In the genomic region with DNA sequence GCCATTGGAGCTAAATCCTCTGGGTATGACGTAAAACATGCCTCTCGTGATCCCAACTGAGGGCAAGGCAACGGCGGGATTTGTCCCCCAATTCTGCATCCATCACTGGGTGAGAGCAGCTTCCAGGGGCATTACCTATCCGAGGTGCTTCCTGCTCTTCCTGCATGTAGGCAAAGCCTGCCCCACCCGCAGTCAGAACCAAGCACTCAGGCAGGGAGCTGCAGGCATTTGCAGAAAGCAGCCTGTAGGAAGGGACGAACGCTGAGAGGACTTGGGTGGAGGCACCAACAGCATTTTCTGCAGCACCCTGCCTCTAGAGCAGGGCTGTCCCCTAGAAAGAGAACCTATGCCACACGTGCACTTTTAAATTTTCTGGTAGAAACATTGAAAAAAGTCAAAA, we compare ENCODE assay signal across 23 cellular contexts. TPM values are rescaled to one million over a fixed set of nuclear protein-coding genes. Genes with fewer than 3 reads are reported as not detected.
DNase-seq lines count a peak whose midpoint lies in the region; ATAC-seq and TF ChIP-seq lines count a peak whose summit lies in the region.
"Had no signal": no experiment of that assay in that cellular context is flagged by ENCODE, and none has a peak within 500 bp of the region (broad histone marks: within the 10 kb centered on the region; RNA-seq: fewer than 3 reads in every experiment).

No MANE protein-coding gene starts in this region.

- H2BK120ac ChIP-seq in H9 (ENCODE audit: low read depth, low read length, poor library complexity, severe bottlenecking), result no peak overlapping the region

- no peak overlapping the region for H4K5ac ChIP-seq in H9 (ENCODE audit: insufficient read length, low read depth, low read length)

- H3K56ac ChIP-seq in H9 (ENCODE audit: insufficient read length, low read depth, low read length), result no peak overlapping the region

- H3K79me2 ChIP-seq in H9 (ENCODE audit: insufficient read depth, low read length), result no peaks in the 10 kb centered on the region

- no peak overlapping the region for H3K4me3 ChIP-seq in endodermal cell (ENCODE audit: low read length)
- H3K4me3 ChIP-seq: BLaER1, SJSA1 had no signal

- no peak overlapping the region for H4K8ac ChIP-seq in H9 (replicated peaks; ENCODE audit: insufficient read length, low read depth, low read length)

- peaks cover 10 to 22% of the 10 kb centered on the region in 2 experiments for H3K4me1 Mint-ChIP-seq in H9
- H3K4me1 Mint-ChIP-seq in endodermal cell, result peaks cover 8% of the 10 kb centered on the region
- peaks cover 10% of the 10 kb centered on the region for H3K4me1 Mint-ChIP-seq in nephron progenitor cell

- no peaks in the 10 kb centered on the region for H3K36me3 Mint-ChIP-seq in H9 (ENCODE audit: insufficient read depth in 1 of 3, low read depth in 3 of 3)
- no peaks in the 10 kb centered on the region for H3K36me3 Mint-ChIP-seq in endodermal cell (ENCODE audit: low read depth)
- H3K36me3 Mint-ChIP-seq in nephron progenitor cell (ENCODE audit: low read depth), result no peaks in the 10 kb centered on the region
- H3K36me3 Mint-ChIP-seq: IgD-negative memory B cell had no signal

- H3T11ph ChIP-seq in H9 (ENCODE audit: low read length), result no peak overlapping the region

- H3K18ac ChIP-seq in H9 (ENCODE audit: insufficient read length, low read depth, low read length), result no peak overlapping the region

- intact Hi-C loops in left colon (cut with DNase I, micrococcal nuclease), result no loop called here

- H3K9me3 ChIP-seq in H9 (ENCODE audit: control insufficient read depth, low read depth, low read length), result no peaks in the 10 kb centered on the region
- no peaks in the 10 kb centered on the region for H3K9me3 ChIP-seq in endodermal cell (ENCODE audit: control insufficient read depth, low read length)
- H3K9me3 ChIP-seq: BLaER1, SJSA1 had no signal

- H3K36me3 ChIP-seq in endodermal cell (ENCODE audit: control insufficient read depth, insufficient read depth, low read length), result no peaks in the 10 kb centered on the region
- H3K36me3 ChIP-seq: BLaER1, SJSA1 had no signal

- H2BK15ac ChIP-seq in H9 (ENCODE audit: low read depth, low read length), result no peak overlapping the region

- H3K27me3 ChIP-seq in H9 (ENCODE audit: insufficient read depth, low read length), result no peaks in the 10 kb centered on the region
- no peaks in the 10 kb centered on the region for H3K27me3 ChIP-seq in endodermal cell (ENCODE audit: control insufficient read depth, insufficient read depth, low read length, poor library complexity, severe bottlenecking)
- H3K27me3 ChIP-seq: BLaER1, SJSA1 had no signal

- H3K27ac Mint-ChIP-seq in H9, result no peak overlapping the region
- H3K27ac Mint-ChIP-seq in endodermal cell, result no peak overlapping the region
- no peak overlapping the region for H3K27ac Mint-ChIP-seq in nephron progenitor cell
- H3K27ac Mint-ChIP-seq: CD4-positive, alpha-beta T cell; IgD-negative memory B cell had no signal

- no peak overlapping the region for H2AK5ac ChIP-seq in H9 (ENCODE audit: insufficient read length, low read length)

- no CpG with 5 or more reads among the region's 9 CpGs for WGBS in H9 (ENCODE audit: extremely low coverage, insufficient read length, low lambda C conversion rate)
- WGBS in endodermal cell (ENCODE audit: insufficient coverage in 1 of 2, insufficient read length in 1 of 2), 2 experiments, result 78 to 84% methylated on average over 9 of the region's 9 CpGs

- no peak overlapping the region for H3K23ac ChIP-seq in H9 (ENCODE audit: insufficient read length, low read depth, low read length)

- H3K4me3 Mint-ChIP-seq in H9, result no peak overlapping the region
- H3K4me3 Mint-ChIP-seq in endodermal cell, result no peak overlapping the region
- H3K4me3 Mint-ChIP-seq in nephron progenitor cell, result no peak overlapping the region
- H3K4me3 Mint-ChIP-seq: CD4-positive, alpha-beta T cell; IgD-negative memory B cell had no signal

- no peak overlapping the region for H3K4ac ChIP-seq in H9 (ENCODE audit: low read depth, low read length)

- H3K4me2 ChIP-seq in H9 (ENCODE audit: insufficient read depth, insufficient read length, low read length), result no peak overlapping the region
- H3K4me2 ChIP-seq: BLaER1 had no signal

- H2AFZ ChIP-seq in H9 (ENCODE audit: low read length), result no peak overlapping the region

- TF ChIP-seq CTCF in H9 (conservative IDR thresholded peaks at IDR 0.05) (no peak), endodermal cell (conservative IDR thresholded peaks at IDR 0.05) (no peak), nephron progenitor cell (IDR thresholded peaks at IDR 0.05) (no peak)

- H4K91ac ChIP-seq in H9 (ENCODE audit: insufficient read length, low read depth, low read length), result no peak overlapping the region

- H3K4me1 ChIP-seq in H9 (ENCODE audit: insufficient read depth, low read length) (no peaks in the 10 kb centered on the region), endodermal cell (ENCODE audit: control insufficient read depth, insufficient read depth, low read length) (no peaks in the 10 kb centered on the region)
- H3K4me1 ChIP-seq: SJSA1 had no signal

- no peaks in the 10 kb centered on the region for H3K79me1 ChIP-seq in H9 (ENCODE audit: insufficient read depth, low read depth, low read length, poor library complexity, severe bottlenecking)

- H2BK12ac ChIP-seq in H9 (ENCODE audit: insufficient read length, low read depth, low read length), result no peak overlapping the region

- ATAC-seq in left colon, result peak; percentile 84
- ATAC-seq in HG03521 (IDR thresholded peaks at IDR 0.05; ENCODE audit: unreplicated experiment), result no peak
- no peak for ATAC-seq in HG02798 (IDR thresholded peaks at IDR 0.05; ENCODE audit: poor library complexity, unreplicated experiment)

- H3K23me2 ChIP-seq in H9 (ENCODE audit: insufficient read length, low read depth, low read length, poor library complexity, severe bottlenecking), result no peaks in the 10 kb centered on the region

- no peak overlapping the region for H2BK20ac ChIP-seq in H9 (ENCODE audit: low read depth, low read length, poor library complexity, severe bottlenecking)

- H3K27ac ChIP-seq in H9 (ENCODE audit: insufficient read length, low read depth, low read length) (no peak overlapping the region), endodermal cell (ENCODE audit: low read depth, low read length) (no peak overlapping the region)
- H3K27ac ChIP-seq: BLaER1, SJSA1 had no signal

- no peak overlapping the region for H3K9ac ChIP-seq in H9 (ENCODE audit: extremely low read depth, insufficient read length, low read length)
- H3K9ac ChIP-seq in endodermal cell (ENCODE audit: extremely low read depth, low read length, poor library complexity, severe bottlenecking), result no peak overlapping the region
- H3K9ac ChIP-seq: BLaER1 had no signal

- H3K9me3 Mint-ChIP-seq in H9 (no peaks in the 10 kb centered on the region), endodermal cell (no peaks in the 10 kb centered on the region), nephron progenitor cell (no peaks in the 10 kb centered on the region)
- H3K9me3 Mint-ChIP-seq: CD4-positive, alpha-beta T cell; IgD-negative memory B cell had no signal

- no peak overlapping the region; the same call in 1 of the 2 replicates for H3K14ac ChIP-seq in H9 (ENCODE audit: insufficient read depth, low read length)

- no peaks in the 10 kb centered on the region for H4K20me1 ChIP-seq in H9 (ENCODE audit: control insufficient read depth, insufficient read depth, insufficient read length)
- H4K20me1 ChIP-seq: BLaER1 had no signal

- DNase-seq in H9, result peak; percentile 58
- peak; percentile 69 for DNase-seq in endodermal cell
- peak; percentile 25 for DNase-seq in foreskin melanocyte
- DNase-seq in left colon, result peak in 1 of 2 donors; percentile 25
- DNase-seq in nephron progenitor cell, result no peak
- no peak for DNase-seq in OCI-M1 (lab: John Stamatoyannopoulos, UW)
- DNase-seq: CD4-positive, alpha-beta T cell; Karpas-422; NCI-H1092; NCI-H1417 treated with DMSO at 0.1 percent for 48 hours; NCI-H187; NCI-H2081 treated with DMSO at 0.1 percent for 48 hours; NCI-H2171 treated with DMSO at 0.1 percent for 48 hours; NCI-H524; NCI-H82; Right ventricle myocardium superior; RPMI8226 had no signal

- no peak overlapping the region for H2BK5ac ChIP-seq in H9 (ENCODE audit: insufficient read length, low read length)

- H3K27me3 Mint-ChIP-seq in H9 (ENCODE audit: low read depth) (peaks cover 1% of the 10 kb centered on the region), endodermal cell (ENCODE audit: insufficient read depth) (no peaks in the 10 kb centered on the region), nephron progenitor cell (ENCODE audit: low read depth, poor library complexity) (peaks cover 18% of the 10 kb centered on the region)

RNA-seq across cellular contexts. Expression of gene BCO1, which starts 5.4 kb away (rescaled TPM):
- total RNA-seq in H9 (2021) (not detected in 2 replicates), endodermal cell (under 1 TPM; 0.42 to 0.62 TPM), left colon (1 to 10 TPM; 4.0 to 5.1 TPM)
- 0.89 TPM for polyA plus RNA-seq in endodermal cell (2013, experiment 1 of 2)
- 0.58 TPM for polyA plus RNA-seq in endodermal cell (2013, experiment 2 of 2)
- total RNA-seq: CD4-positive, alpha-beta T cell; Right ventricle myocardium superior; SJSA1 had no signal
- polyA plus RNA-seq: AG04450, IgD-negative memory B cell had no signal

Comparison
In these comparisons a context has a peak if more than half of its experiments do, and no peak if none do; other contexts are left out.
1. DNase-seq: peak in H9 (single experiment), endodermal cell (single experiment) and foreskin melanocyte (single experiment); none in nephron progenitor cell (single experiment) and OCI-M1 (single experiment).